Comparison of ENCODE assay signal across 20 cellular contexts in the genomic region with DNA sequence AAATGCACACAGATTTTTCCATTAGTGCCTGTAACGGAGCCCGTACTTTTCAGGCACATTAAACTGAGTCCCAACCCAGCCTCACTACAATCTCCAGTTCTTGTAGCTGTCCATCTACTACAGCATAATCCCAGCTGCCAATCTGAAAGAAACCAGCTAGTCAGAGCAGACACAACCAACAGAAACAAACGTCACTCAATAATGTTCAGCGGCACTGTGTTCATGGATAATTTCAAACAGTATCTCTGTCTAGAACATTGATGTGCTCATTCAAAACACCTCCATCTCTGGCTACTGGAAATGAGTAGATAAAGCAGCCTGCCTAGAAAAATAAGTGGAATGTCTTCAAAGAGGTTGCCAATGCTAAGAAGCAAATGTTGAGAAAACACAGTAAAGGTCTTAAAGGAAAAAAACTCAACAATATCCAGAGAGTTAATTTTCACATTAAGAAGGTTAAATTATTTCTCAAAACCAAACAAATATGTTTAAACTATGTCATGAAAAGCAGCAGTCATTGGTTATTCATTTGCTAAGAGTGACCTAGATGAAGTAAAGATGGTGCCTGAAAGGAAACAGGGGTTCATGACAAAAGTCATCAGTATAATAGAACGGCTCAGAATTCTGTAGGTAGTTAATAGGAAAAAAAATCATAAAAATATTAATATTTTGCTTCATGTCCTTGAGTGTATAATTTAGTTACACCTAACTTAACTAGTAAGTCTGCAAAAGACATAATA.
"Had no signal": no experiment of that assay in that cellular context is flagged by ENCODE, and none has a peak within 500 bp of the region (broad histone marks: within the 10 kb centered on the region; RNA-seq: fewer than 3 reads in every experiment).

No MANE protein-coding gene starts in this region.

- ATAC-seq: activated CD4-positive, alpha-beta T cell treated with anti-CD3 and anti-CD28 coated beads for 36 hours; activated CD8-positive, alpha-beta T cell treated with anti-CD3 and anti-CD28 coated beads for 36 hours; activated T-helper 17 cell treated with anti-CD3 and anti-CD28 coated beads, Interleukin-2, amount 50 U/mL, for 72 hours; foreskin keratinocyte; stimulated activated naive CD8-positive, alpha-beta T cell treated with anti-CD3 and anti-CD28 coated beads, Interleukin-15, amount 100 ng/mL, for 72 hours; WTC11 had no signal

- H3K4me3 ChIP-seq: colonic mucosa, prostate gland, smooth muscle cell, suprapubic skin had no signal

- H3K4me1 ChIP-seq: colonic mucosa, foreskin keratinocyte, prostate gland, suprapubic skin had no signal

- DNase-seq: activated CD4-positive, alpha-beta T cell treated with anti-CD3 and anti-CD28 coated beads for 36 hours; activated CD8-positive, alpha-beta T cell treated with anti-CD3 and anti-CD28 coated beads for 36 hours; activated naive CD4-positive, alpha-beta T cell treated with Interleukin-2 at 50 U/mL for 16 hours; activated T-cell treated with anti-CD3 and anti-CD28 coated beads, Interleukin-2, amount 50 U/mL, for 1 hour; anterior cingulate cortex; brain microvascular endothelial cell; central memory CD4-positive, alpha-beta T cell; colonic mucosa; foreskin keratinocyte; glutamatergic neuron; kidney glomerular epithelial cell; naive B cell; right cardiac atrium; stimulated activated CD4-positive, alpha-beta T cell treated with anti-CD3 and anti-CD28 coated beads, Interleukin-4, amount 100 ng/mL, for 1 hour; stimulated activated naive CD8-positive, alpha-beta T cell treated with anti-CD3 and anti-CD28 coated beads, Interleukin-15, amount 100 ng/mL, for 72 hours had no signal

- H3K27ac ChIP-seq: brain microvascular endothelial cell, colonic mucosa, foreskin keratinocyte, prostate gland, suprapubic skin had no signal

- H3K27me3 ChIP-seq: brain microvascular endothelial cell, colonic mucosa, foreskin keratinocyte, suprapubic skin had no signal

- H3K9me3 ChIP-seq: colonic mucosa, prostate gland, suprapubic skin had no signal

- H3K36me3 ChIP-seq: brain microvascular endothelial cell, colonic mucosa, prostate gland, suprapubic skin had no signal
